Comparison of ENCODE assay signal across 24 cellular contexts in the genomic region with DNA sequence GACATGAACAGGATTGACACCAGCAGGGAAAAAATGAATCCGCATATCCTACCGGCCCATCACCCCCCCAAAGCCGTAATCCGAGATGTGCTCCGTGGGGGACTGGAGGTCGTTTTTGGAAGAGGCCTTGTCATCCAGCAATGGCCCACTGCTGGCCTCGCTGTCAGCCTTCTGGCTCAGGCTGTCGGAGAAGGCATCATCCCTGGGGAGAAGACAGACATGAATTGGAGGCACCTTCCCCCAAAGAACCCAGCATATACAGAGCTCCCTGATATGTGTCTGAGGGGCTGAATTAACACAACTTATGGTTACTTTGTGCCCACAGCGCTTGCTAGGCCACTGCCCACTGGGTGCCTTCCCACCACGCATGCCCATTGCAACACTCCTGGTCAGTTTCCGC.
"Had no signal": no experiment of that assay in that cellular context is flagged by ENCODE, and none has a peak within 500 bp of the region (broad histone marks: within the 10 kb centered on the region; RNA-seq: fewer than 3 reads in every experiment).

No MANE protein-coding gene starts in this region.

- H3K27me3 ChIP-seq: dorsolateral prefrontal cortex, esophagus squamous epithelium, gastrocnemius medialis, heart left ventricle, hepatocyte, left lung had no signal

- H3K4me3 ChIP-seq: coronary artery, dorsolateral prefrontal cortex, esophagus squamous epithelium, gastrocnemius medialis, heart left ventricle, hepatocyte, left lung, lung had no signal

- H3K79me2 ChIP-seq: hepatocyte had no signal

- ATAC-seq: esophagus mucosa, gastrocnemius medialis, heart left ventricle, left cardiac atrium, left lung, left ventricle myocardium superior had no signal

- H3K27ac ChIP-seq: coronary artery, epithelial cell of prostate, esophagus squamous epithelium, gastrocnemius medialis, heart left ventricle, hepatocyte, left lung had no signal

- H3K9me3 Mint-ChIP-seq: immature natural killer cell, memory B cell had no signal

- H2AFZ ChIP-seq: hepatocyte had no signal

- H3K4me3 Mint-ChIP-seq: immature natural killer cell, memory B cell had no signal

- H3K9me3 ChIP-seq: esophagus squamous epithelium, gastrocnemius medialis, heart left ventricle, left lung had no signal

- H3K27ac Mint-ChIP-seq: immature natural killer cell, memory B cell had no signal

- H3K36me3 ChIP-seq: gastrocnemius medialis, left lung had no signal

- H3K36me3 Mint-ChIP-seq: immature natural killer cell, memory B cell had no signal

- H3K4me2 ChIP-seq: hepatocyte had no signal

- DNase-seq: dermis blood vessel endothelial cell; effector CD4-positive, alpha-beta T cell; effector memory CD4-positive, alpha-beta T cell; erythroblast; esophagus squamous epithelium; foreskin fibroblast; foreskin melanocyte; gastrocnemius medialis; heart left ventricle; hypothalamus; immature natural killer cell; left cardiac atrium; left lung; left ventricle myocardium superior; mammary epithelial cell; mesendoderm; midbrain had no signal

- H3K4me1 ChIP-seq: left lung had no signal
